1 cellular context compared by ENCODE assay signal in genomic region chr6:30614843-30615218, GRCh38.
TF ChIP-seq lines count a peak whose summit lies in the region.

No MANE protein-coding gene starts in this region.

TF ChIP-seq in HepG2, 621 proteins besides CTCF, POLR2A, EP300 and RAD21 (continued from another document):
- TF ChIP-seq CHD2 (IDR thresholded peaks at IDR 0.05; ENCODE audit: low read depth, low read length): no peak
- no peak for TF ChIP-seq ZFP1 (CRISPR knock-in tag; IDR thresholded peaks at IDR 0.05)
- TF ChIP-seq ZNF142 (CRISPR knock-in tag; IDR thresholded peaks at IDR 0.05): 0 out of 2 replicates have a peak, but pooled peaks have one; percentile 10
- TF ChIP-seq ZSCAN20 (CRISPR knock-in tag; IDR thresholded peaks at IDR 0.05; ENCODE audit: borderline replicate concordance): no peak
- TF ChIP-seq FOXO1 (CRISPR knock-in tag; IDR thresholded peaks at IDR 0.05): peak; percentile 41; the same call in 1 of the 2 replicates
- TF ChIP-seq ASH2L (IDR thresholded peaks at IDR 0.05; ENCODE audit: insufficient read length, low read depth, low read length): no peak
- TF ChIP-seq BORCS8-MEF2B (CRISPR knock-in tag; IDR thresholded peaks at IDR 0.05): no peak; the same call in 1 of the 2 replicates
- TF ChIP-seq DPF2 (CRISPR knock-in tag; IDR thresholded peaks at IDR 0.05; ENCODE audit: borderline replicate concordance, low read depth): no peak
- TF ChIP-seq ZNF451 (CRISPR knock-in tag; IDR thresholded peaks at IDR 0.05): no peak
- no peak for TF ChIP-seq KIAA2018 (CRISPR knock-in tag; IDR thresholded peaks at IDR 0.05; ENCODE audit: borderline replicate concordance)
- no peak for TF ChIP-seq HDAC2 (CRISPR knock-in tag; IDR thresholded peaks at IDR 0.05)
- TF ChIP-seq CREB3 (CRISPR knock-in tag; IDR thresholded peaks at IDR 0.05): no peak
- TF ChIP-seq ZNF235 (CRISPR knock-in tag; IDR thresholded peaks at IDR 0.05; ENCODE audit: borderline replicate concordance): 0 out of 2 replicates have a peak, but pooled peaks have one; percentile 6
- TF ChIP-seq PHF20 (CRISPR knock-in tag; IDR thresholded peaks at IDR 0.05): no peak
- TF ChIP-seq ZNF672 (CRISPR knock-in tag; IDR thresholded peaks at IDR 0.05): no peak
- TF ChIP-seq TARDBP (CRISPR knock-in tag; IDR thresholded peaks at IDR 0.05): no peak
- no peak for TF ChIP-seq ZNF766 (CRISPR knock-in tag; IDR thresholded peaks at IDR 0.05; ENCODE audit: borderline replicate concordance)
- TF ChIP-seq DNMT1 (CRISPR knock-in tag; IDR thresholded peaks at IDR 0.05): no peak
TF ChIP-seq in HepG2: peak in this region for 131.
